Comparison of ENCODE assay signal across 31 cellular contexts in genomic region chr7:22799633-22800032, GRCh38.
"Had no signal": no experiment of that assay in that cellular context is flagged by ENCODE, and none has a peak within 500 bp of the region (broad histone marks: within the 10 kb centered on the region; RNA-seq: fewer than 3 reads in every experiment).

No MANE protein-coding gene starts in this region.

- H3K36me3 Mint-ChIP-seq: activated CD4-positive, alpha-beta memory T cell treated with anti-CD3 and anti-CD28 coated beads for 36 hours; activated naive CD4-positive, alpha-beta T cell treated with anti-CD3 and anti-CD28 coated beads, Interleukin-2, amount 10 ng/mL, durations not matched to agents 7 days and 5 days; naive thymus-derived CD8-positive, alpha-beta T cell had no signal

- H3K9me3 ChIP-seq: heart right ventricle, lower lobe of right lung, testis, transverse colon had no signal

- H3K4me1 Mint-ChIP-seq: activated CD4-positive, alpha-beta T cell treated with anti-CD3 and anti-CD28 coated beads, Interleukin-2, amount 10 ng/mL, durations not matched to agents 24 days and 14 days; activated naive CD4-positive, alpha-beta T cell treated with anti-CD3 and anti-CD28 coated beads, Interleukin-2, amount 10 ng/mL, durations not matched to agents 7 days and 5 days; naive thymus-derived CD8-positive, alpha-beta T cell; T-helper 17 cell had no signal

- H3K36me3 ChIP-seq: brain microvascular endothelial cell, heart right ventricle, lower lobe of right lung, transverse colon, WERI-Rb-1 had no signal

- H3K4me3 Mint-ChIP-seq: activated CD4-positive, alpha-beta memory T cell treated with anti-CD3 and anti-CD28 coated beads for 36 hours; activated CD4-positive, alpha-beta T cell treated with anti-CD3 and anti-CD28 coated beads, Interleukin-2, amount 10 ng/mL, durations not matched to agents 24 days and 14 days; activated naive CD4-positive, alpha-beta T cell treated with anti-CD3 and anti-CD28 coated beads, Interleukin-2, amount 10 ng/mL, durations not matched to agents 7 days and 5 days; activated T-helper 1 cell treated with anti-CD3 and anti-CD28 coated beads, Interleukin-12 subunit alpha, Interleukin-12 subunit beta, Interleukin-2, Interleukin-4 antibody, amounts not matched to agents 30 ng/mL and 10 ng/mL and 1 ng/mL, durations not matched to agents 14 hours and 24 hours and 36 hours; effector memory CD8-positive, alpha-beta T cell; naive thymus-derived CD8-positive, alpha-beta T cell; neural crest cell; T-helper 17 cell had no signal

- H3K27ac Mint-ChIP-seq: activated CD4-positive, alpha-beta memory T cell treated with anti-CD3 and anti-CD28 coated beads for 36 hours; activated CD4-positive, alpha-beta T cell treated with anti-CD3 and anti-CD28 coated beads, Interleukin-2, amount 10 ng/mL, durations not matched to agents 24 days and 14 days; activated naive CD4-positive, alpha-beta T cell treated with anti-CD3 and anti-CD28 coated beads, Interleukin-2, amount 10 ng/mL, durations not matched to agents 7 days and 5 days; activated T-helper 1 cell treated with anti-CD3 and anti-CD28 coated beads, Interleukin-12 subunit alpha, Interleukin-12 subunit beta, Interleukin-2, Interleukin-4 antibody, amounts not matched to agents 30 ng/mL and 10 ng/mL and 1 ng/mL, durations not matched to agents 14 hours and 24 hours and 36 hours; effector memory CD8-positive, alpha-beta T cell; naive thymus-derived CD8-positive, alpha-beta T cell; T-helper 17 cell had no signal

- H3K4me3 ChIP-seq: heart right ventricle, lower lobe of right lung, transverse colon had no signal

- H3K9ac ChIP-seq: parathyroid adenoma had no signal

- H3K27me3 Mint-ChIP-seq: activated CD4-positive, alpha-beta T cell treated with anti-CD3 and anti-CD28 coated beads, Interleukin-2, amount 10 ng/mL, durations not matched to agents 24 days and 14 days had no signal

- H3K9me3 Mint-ChIP-seq: activated CD4-positive, alpha-beta memory T cell treated with anti-CD3 and anti-CD28 coated beads for 36 hours; activated CD4-positive, alpha-beta T cell treated with anti-CD3 and anti-CD28 coated beads, Interleukin-2, amount 10 ng/mL, durations not matched to agents 24 days and 14 days; effector memory CD8-positive, alpha-beta T cell had no signal

- H2AFZ ChIP-seq: parathyroid adenoma had no signal

- H3K27ac ChIP-seq: brain microvascular endothelial cell, heart right ventricle, lower lobe of right lung, parathyroid adenoma, testis, transverse colon, WERI-Rb-1 had no signal

- H3K27me3 ChIP-seq: brain microvascular endothelial cell, heart right ventricle, testis, transverse colon had no signal

- H3K4me1 ChIP-seq: heart right ventricle, lower lobe of right lung, parathyroid adenoma, testis, transverse colon had no signal

- DNase-seq: activated CD4-positive, alpha-beta memory T cell treated with anti-CD3 and anti-CD28 coated beads for 36 hours; activated CD4-positive, alpha-beta T cell treated with anti-CD3 and anti-CD28 coated beads, Interleukin-2, amount 10 ng/mL, durations not matched to agents 24 days and 14 days; activated CD4-positive, CD25-positive, alpha-beta regulatory T cell treated with anti-CD3 and anti-CD28 coated beads, Interleukin-2, amount 50 U/mL, for 72 hours; activated CD8-positive, alpha-beta memory T cell treated with anti-CD3 and anti-CD28 coated beads, Interleukin-2, amount 50 U/mL, for 4 hours; activated effector memory CD4-positive, alpha-beta T cell treated with anti-CD3 and anti-CD28 coated beads, Interleukin-2, amount 50 U/mL, for 16 hours; activated naive CD4-positive, alpha-beta T cell treated with anti-CD3 and anti-CD28 coated beads, Interleukin-2, amount 10 ng/mL, durations not matched to agents 7 days and 5 days; activated T-cell treated with anti-CD3 and anti-CD28 coated beads, Interleukin-2, amount 50 U/mL, for 1 hour; amniotic stem cell; brain microvascular endothelial cell; caudate nucleus; cortex of kidney; effector memory CD8-positive, alpha-beta T cell; foreskin melanocyte; heart right ventricle; kidney glomerular epithelial cell; lower lobe of right lung; mesenchymal stem cell; naive thymus-derived CD8-positive, alpha-beta T cell; occipital lobe; right cardiac atrium; stimulated activated CD4-positive, alpha-beta T cell treated with anti-CD3 and anti-CD28 coated beads, Interleukin-2, amount 100 ng/mL, for 48 hours; stimulated activated naive CD8-positive, alpha-beta T cell treated with anti-CD3 and anti-CD28 coated beads, Interleukin-15, Interleukin-2, amounts not matched to agents 100 U/mL and 50 U/mL, for 24 hours; T-helper 17 cell; T1000; testis; transverse colon; WERI-Rb-1 had no signal

- ATAC-seq: effector memory CD8-positive, alpha-beta T cell; heart right ventricle; left lobe of liver; lower lobe of right lung; naive thymus-derived CD8-positive, alpha-beta T cell; right cardiac atrium; stimulated activated naive CD8-positive, alpha-beta T cell treated with anti-CD3 and anti-CD28 coated beads, Interleukin-15, Interleukin-2, amounts not matched to agents 100 U/mL and 50 U/mL, for 24 hours; T-helper 17 cell had no signal
